In the genomic region with DNA sequence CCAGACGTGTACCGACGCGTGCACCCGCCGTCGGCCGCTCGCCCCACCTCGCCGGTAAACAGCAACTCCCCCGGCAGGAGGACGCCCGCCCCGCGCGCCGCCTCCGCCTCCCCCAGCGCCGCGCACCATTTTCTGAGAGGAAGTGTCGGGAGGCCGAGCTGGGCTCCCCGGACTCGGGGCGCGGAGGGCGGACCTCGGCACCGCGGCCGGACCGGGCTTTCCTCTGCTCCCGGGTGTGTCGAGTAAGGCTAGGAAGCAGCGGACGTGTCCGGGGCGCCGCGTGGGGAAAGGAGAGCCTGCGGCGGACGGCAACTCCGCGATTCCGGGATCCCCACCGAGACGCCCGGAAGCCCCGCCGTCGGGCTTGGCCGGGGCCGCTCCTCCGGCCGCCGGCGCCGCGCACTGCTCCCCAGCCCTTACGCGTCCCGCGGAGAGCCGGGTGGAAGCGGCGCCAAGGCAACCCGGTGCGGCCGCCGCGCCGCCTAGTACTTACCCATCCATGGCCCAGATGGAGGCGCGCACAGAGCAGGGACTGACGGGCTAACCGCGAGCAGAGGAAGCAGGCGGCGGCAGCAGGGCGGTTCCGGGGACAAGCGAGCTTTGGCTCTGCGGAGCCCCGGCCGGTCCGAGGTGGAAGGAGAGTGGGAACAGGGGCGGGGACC, we compare ENCODE assay signal across 1 cellular context.
TF ChIP-seq lines count a peak whose summit lies in the region.

A gene with protein sequence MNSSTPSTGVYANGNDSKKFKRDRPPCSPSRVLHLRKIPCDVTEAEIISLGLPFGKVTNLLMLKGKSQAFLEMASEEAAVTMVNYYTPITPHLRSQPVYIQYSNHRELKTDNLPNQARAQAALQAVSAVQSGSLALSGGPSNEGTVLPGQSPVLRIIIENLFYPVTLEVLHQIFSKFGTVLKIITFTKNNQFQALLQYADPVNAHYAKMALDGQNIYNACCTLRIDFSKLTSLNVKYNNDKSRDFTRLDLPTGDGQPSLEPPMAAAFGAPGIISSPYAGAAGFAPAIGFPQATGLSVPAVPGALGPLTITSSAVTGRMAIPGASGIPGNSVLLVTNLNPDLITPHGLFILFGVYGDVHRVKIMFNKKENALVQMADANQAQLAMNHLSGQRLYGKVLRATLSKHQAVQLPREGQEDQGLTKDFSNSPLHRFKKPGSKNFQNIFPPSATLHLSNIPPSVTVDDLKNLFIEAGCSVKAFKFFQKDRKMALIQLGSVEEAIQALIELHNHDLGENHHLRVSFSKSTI (minus strand): TSS at position 643 of the 662 bp plus-strand sequence. CDS start 35,754 bp downstream, outside the sequence.

TF ChIP-seq in K562, 482 proteins besides CTCF, POLR2A, EP300 and RAD21 (continued from another document):
- TF ChIP-seq, protein P1, sequence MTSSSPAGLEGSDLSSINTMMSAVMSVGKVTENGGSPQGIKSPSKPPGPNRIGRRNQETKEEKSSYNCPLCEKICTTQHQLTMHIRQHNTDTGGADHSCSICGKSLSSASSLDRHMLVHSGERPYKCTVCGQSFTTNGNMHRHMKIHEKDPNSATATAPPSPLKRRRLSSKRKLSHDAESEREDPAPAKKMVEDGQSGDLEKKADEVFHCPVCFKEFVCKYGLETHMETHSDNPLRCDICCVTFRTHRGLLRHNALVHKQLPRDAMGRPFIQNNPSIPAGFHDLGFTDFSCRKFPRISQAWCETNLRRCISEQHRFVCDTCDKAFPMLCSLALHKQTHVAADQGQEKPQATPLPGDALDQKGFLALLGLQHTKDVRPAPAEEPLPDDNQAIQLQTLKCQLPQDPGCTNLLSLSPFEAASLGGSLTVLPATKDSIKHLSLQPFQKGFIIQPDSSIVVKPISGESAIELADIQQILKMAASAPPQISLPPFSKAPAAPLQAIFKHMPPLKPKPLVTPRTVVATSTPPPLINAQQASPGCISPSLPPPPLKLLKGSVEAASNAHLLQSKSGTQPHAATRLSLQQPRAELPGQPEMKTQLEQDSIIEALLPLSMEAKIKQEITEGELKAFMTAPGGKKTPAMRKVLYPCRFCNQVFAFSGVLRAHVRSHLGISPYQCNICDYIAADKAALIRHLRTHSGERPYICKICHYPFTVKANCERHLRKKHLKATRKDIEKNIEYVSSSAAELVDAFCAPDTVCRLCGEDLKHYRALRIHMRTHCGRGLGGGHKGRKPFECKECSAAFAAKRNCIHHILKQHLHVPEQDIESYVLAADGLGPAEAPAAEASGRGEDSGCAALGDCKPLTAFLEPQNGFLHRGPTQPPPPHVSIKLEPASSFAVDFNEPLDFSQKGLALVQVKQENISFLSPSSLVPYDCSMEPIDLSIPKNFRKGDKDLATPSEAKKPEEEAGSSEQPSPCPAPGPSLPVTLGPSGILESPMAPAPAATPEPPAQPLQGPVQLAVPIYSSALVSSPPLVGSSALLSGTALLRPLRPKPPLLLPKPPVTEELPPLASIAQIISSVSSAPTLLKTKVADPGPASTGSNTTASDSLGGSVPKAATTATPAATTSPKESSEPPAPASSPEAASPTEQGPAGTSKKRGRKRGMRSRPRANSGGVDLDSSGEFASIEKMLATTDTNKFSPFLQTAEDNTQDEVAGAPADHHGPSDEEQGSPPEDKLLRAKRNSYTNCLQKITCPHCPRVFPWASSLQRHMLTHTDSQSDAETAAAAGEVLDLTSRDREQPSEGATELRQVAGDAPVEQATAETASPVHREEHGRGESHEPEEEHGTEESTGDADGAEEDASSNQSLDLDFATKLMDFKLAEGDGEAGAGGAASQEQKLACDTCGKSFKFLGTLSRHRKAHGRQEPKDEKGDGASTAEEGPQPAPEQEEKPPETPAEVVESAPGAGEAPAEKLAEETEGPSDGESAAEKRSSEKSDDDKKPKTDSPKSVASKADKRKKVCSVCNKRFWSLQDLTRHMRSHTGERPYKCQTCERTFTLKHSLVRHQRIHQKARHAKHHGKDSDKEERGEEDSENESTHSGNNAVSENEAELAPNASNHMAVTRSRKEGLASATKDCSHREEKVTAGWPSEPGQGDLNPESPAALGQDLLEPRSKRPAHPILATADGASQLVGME (CRISPR knock-in tag; IDR thresholded peaks at IDR 0.05): peak; percentile 56; the same call in 1 of the 2 replicates
- no peak for TF ChIP-seq CEBPB (tag; IDR thresholded peaks at IDR 0.05)
- TF ChIP-seq ASH1L (IDR thresholded peaks at IDR 0.05; ENCODE audit: borderline replicate concordance, low read depth, partially characterized antibody): no peak
- TF ChIP-seq, protein P2, sequence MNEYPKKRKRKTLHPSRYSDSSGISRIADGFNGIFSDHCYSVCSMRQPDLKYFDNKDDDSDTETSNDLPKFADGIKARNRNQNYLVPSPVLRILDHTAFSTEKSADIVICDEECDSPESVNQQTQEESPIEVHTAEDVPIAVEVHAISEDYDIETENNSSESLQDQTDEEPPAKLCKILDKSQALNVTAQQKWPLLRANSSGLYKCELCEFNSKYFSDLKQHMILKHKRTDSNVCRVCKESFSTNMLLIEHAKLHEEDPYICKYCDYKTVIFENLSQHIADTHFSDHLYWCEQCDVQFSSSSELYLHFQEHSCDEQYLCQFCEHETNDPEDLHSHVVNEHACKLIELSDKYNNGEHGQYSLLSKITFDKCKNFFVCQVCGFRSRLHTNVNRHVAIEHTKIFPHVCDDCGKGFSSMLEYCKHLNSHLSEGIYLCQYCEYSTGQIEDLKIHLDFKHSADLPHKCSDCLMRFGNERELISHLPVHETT (CRISPR knock-in tag; conservative IDR thresholded peaks at IDR 0.05 in 1 of 2, IDR thresholded peaks at IDR 0.05 in 1 of 2): peak in 1 of 2 experiments; percentile 93; a peak in 2 of 4 replicates
- no peak for TF ChIP-seq TAF7 (tag; IDR thresholded peaks at IDR 0.05)
- TF ChIP-seq MXI1 (IDR thresholded peaks at IDR 0.05; ENCODE audit: low read depth, low read length): 0 out of 2 replicates have a peak, but pooled peaks have one; percentile 11
- TF ChIP-seq CBX3 (IDR thresholded peaks at IDR 0.05; ENCODE audit: borderline replicate concordance in 1 of 2, low read length in 2 of 2): no peak
- peak; percentile 48; the same call in 1 of the 2 replicates for TF ChIP-seq RNF2 (IDR thresholded peaks at IDR 0.05)
- peak; percentile 31 for TF ChIP-seq PRPF4 (IDR thresholded peaks at IDR 0.05; ENCODE audit: insufficient read depth, low read depth, low read length, poor library complexity, severe bottlenecking)
- peak; percentile 62; the same call in 1 of the 2 replicates for TF ChIP-seq FOXJ2 (tag; IDR thresholded peaks at IDR 0.05)
- no peak for TF ChIP-seq ZNF57 (CRISPR knock-in tag; IDR thresholded peaks at IDR 0.05)
- no peak for TF ChIP-seq ZNF75A (CRISPR knock-in tag; IDR thresholded peaks at IDR 0.05)
- 0 out of 2 replicates have a peak, but pooled peaks have one; percentile 14 for TF ChIP-seq MBD2 (IDR thresholded peaks at IDR 0.05; ENCODE audit: borderline replicate concordance, low read depth)
- TF ChIP-seq GATA2 (CRISPR knock-in tag; IDR thresholded peaks at IDR 0.05): no peak
- TF ChIP-seq KAT7 (CRISPR knock-in tag; IDR thresholded peaks at IDR 0.05; ENCODE audit: borderline replicate concordance): peak; percentile 76; the same call in 1 of the 2 replicates
- TF ChIP-seq DMBX1 (CRISPR knock-in tag; IDR thresholded peaks at IDR 0.05; ENCODE audit: borderline replicate concordance): peak; percentile 5; the same call in 1 of the 2 replicates
- TF ChIP-seq HSF4 (CRISPR knock-in tag; IDR thresholded peaks at IDR 0.05; ENCODE audit: borderline replicate concordance): no peak
- no peak for TF ChIP-seq POLR3G (IDR thresholded peaks at IDR 0.05; ENCODE audit: extremely low read depth, insufficient read length, insufficient replicate concordance)
- TF ChIP-seq RBFOX2 (IDR thresholded peaks at IDR 0.05; ENCODE audit: low read depth, low read length): peak; percentile 94
- no peak for TF ChIP-seq DIDO1 (tag; IDR thresholded peaks at IDR 0.05; ENCODE audit: low read depth)
- TF ChIP-seq KDM5B (IDR thresholded peaks at IDR 0.05; ENCODE audit: insufficient replicate concordance, low read depth, low read length): peak; percentile 60
- TF ChIP-seq ZFX (CRISPR knock-in tag; IDR thresholded peaks at IDR 0.05): peak; percentile 81
- TF ChIP-seq SIN3A (IDR thresholded peaks at IDR 0.05; ENCODE audit: borderline replicate concordance in 2 of 2, control insufficient read depth in 1 of 2, low read depth in 2 of 2, low read length in 2 of 2): peak in 1 of 2 experiments; percentile 78; a peak in 1 of 4 replicates
- TF ChIP-seq CREM (IDR thresholded peaks at IDR 0.05; ENCODE audit: low read depth): peak; percentile 91
- TF ChIP-seq POLR2H (tag; IDR thresholded peaks at IDR 0.05; ENCODE audit: low read depth): peak; percentile 32; the same call in 1 of the 2 replicates
- TF ChIP-seq ETV6 (IDR thresholded peaks at IDR 0.05; ENCODE audit: borderline replicate concordance in 1 of 2, low read depth in 2 of 2, low read length in 1 of 2): no peak; a peak in 1 of 4 replicates
- 0 out of 2 replicates have a peak, but pooled peaks have one; percentile 33 for TF ChIP-seq ETV6 (CRISPR knock-in tag; IDR thresholded peaks at IDR 0.05; ENCODE audit: borderline replicate concordance)
- no peak for TF ChIP-seq MYNN (IDR thresholded peaks at IDR 0.05)
- no peak for TF ChIP-seq MYNN (CRISPR knock-in tag; IDR thresholded peaks at IDR 0.05)
- TF ChIP-seq, protein P3, sequence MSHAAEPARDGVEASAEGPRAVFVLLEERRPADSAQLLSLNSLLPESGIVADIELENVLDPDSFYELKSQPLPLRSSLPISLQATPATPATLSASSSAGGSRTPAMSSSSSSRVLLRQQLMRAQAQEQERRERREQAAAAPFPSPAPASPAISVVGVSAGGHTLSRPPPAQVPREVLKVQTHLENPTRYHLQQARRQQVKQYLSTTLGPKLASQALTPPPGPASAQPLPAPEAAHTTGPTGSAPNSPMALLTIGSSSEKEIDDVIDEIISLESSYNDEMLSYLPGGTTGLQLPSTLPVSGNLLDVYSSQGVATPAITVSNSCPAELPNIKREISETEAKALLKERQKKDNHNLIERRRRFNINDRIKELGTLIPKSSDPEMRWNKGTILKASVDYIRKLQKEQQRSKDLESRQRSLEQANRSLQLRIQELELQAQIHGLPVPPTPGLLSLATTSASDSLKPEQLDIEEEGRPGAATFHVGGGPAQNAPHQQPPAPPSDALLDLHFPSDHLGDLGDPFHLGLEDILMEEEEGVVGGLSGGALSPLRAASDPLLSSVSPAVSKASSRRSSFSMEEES (CRISPR knock-in tag; IDR thresholded peaks at IDR 0.05): no peak
- TF ChIP-seq, protein P4, sequence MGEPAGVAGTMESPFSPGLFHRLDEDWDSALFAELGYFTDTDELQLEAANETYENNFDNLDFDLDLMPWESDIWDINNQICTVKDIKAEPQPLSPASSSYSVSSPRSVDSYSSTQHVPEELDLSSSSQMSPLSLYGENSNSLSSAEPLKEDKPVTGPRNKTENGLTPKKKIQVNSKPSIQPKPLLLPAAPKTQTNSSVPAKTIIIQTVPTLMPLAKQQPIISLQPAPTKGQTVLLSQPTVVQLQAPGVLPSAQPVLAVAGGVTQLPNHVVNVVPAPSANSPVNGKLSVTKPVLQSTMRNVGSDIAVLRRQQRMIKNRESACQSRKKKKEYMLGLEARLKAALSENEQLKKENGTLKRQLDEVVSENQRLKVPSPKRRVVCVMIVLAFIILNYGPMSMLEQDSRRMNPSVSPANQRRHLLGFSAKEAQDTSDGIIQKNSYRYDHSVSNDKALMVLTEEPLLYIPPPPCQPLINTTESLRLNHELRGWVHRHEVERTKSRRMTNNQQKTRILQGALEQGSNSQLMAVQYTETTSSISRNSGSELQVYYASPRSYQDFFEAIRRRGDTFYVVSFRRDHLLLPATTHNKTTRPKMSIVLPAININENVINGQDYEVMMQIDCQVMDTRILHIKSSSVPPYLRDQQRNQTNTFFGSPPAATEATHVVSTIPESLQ (CRISPR knock-in tag; IDR thresholded peaks at IDR 0.05): no peak
- TF ChIP-seq, protein P5, sequence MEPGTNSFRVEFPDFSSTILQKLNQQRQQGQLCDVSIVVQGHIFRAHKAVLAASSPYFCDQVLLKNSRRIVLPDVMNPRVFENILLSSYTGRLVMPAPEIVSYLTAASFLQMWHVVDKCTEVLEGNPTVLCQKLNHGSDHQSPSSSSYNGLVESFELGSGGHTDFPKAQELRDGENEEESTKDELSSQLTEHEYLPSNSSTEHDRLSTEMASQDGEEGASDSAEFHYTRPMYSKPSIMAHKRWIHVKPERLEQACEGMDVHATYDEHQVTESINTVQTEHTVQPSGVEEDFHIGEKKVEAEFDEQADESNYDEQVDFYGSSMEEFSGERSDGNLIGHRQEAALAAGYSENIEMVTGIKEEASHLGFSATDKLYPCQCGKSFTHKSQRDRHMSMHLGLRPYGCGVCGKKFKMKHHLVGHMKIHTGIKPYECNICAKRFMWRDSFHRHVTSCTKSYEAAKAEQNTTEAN (CRISPR knock-in tag; IDR thresholded peaks at IDR 0.05): no peak
- TF ChIP-seq NRF1 (conservative IDR thresholded peaks at IDR 0.05 in 1 of 2, IDR thresholded peaks at IDR 0.05 in 1 of 2): peak; percentile 72 to 77
- TF ChIP-seq CBX2 (IDR thresholded peaks at IDR 0.05; ENCODE audit: insufficient read depth, low read length, poor library complexity, severe bottlenecking): no peak
- TF ChIP-seq KDM4B (IDR thresholded peaks at IDR 0.05; ENCODE audit: borderline replicate concordance in 2 of 2, low read depth in 1 of 2): peak in 1 of 2 experiments; percentile 65; a peak in 1 of 4 replicates
- TF ChIP-seq ZNF121 (CRISPR knock-in tag; conservative IDR thresholded peaks at IDR 0.05): no peak
- no peak for TF ChIP-seq ZKSCAN3 (CRISPR knock-in tag; IDR thresholded peaks at IDR 0.05)
